22 cellular contexts compared by ENCODE assay signal in the genomic region with DNA sequence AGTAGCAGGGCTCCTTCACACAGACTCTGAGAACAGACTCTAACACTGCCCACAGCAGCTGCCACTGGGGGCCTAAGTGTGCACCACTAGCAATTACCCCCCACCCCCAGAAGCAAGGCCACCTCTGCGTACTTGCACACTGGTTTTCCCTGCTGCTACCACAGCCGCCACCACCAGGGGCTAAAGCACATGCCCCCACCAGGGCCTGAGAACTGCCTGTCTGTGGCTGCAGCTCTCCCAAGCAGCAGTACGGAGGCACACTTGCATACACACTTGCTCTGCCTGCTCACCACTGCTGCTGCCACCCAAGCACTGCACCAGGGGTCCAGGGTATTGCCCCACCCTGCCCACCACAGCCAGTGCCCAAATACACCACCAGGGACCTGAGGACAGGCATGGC.
"Had no signal": no experiment of that assay in that cellular context is flagged by ENCODE, and none has a peak within 500 bp of the region (broad histone marks: within the 10 kb centered on the region; RNA-seq: fewer than 3 reads in every experiment).

No MANE protein-coding gene starts in this region.

- H3K9me2 ChIP-seq: SK-N-SH had no signal

- H3K27ac ChIP-seq: breast epithelium, Peyer's patch, RWPE1, SJCRH30, VCaP had no signal

- H3K4me3 ChIP-seq: breast epithelium, Peyer's patch, SJCRH30 had no signal

- H3K4me2 ChIP-seq: SK-N-SH had no signal

- H3K27me3 ChIP-seq: Peyer's patch, SJCRH30 had no signal

- H3K27ac Mint-ChIP-seq: activated CD4-positive, alpha-beta T cell treated with anti-CD3 and anti-CD28 coated beads for 36 hours; activated CD8-positive, alpha-beta T cell treated with anti-CD3 and anti-CD28 coated beads for 36 hours; activated naive CD4-positive, alpha-beta T cell treated with anti-CD3 and anti-CD28 coated beads, Interleukin-2, amount 50 U/mL, for 24 hours had no signal

- H3K4me1 Mint-ChIP-seq: activated CD4-positive, alpha-beta T cell treated with anti-CD3 and anti-CD28 coated beads for 36 hours; activated naive CD4-positive, alpha-beta T cell treated with anti-CD3 and anti-CD28 coated beads, Interleukin-2, amount 50 U/mL, for 24 hours had no signal

- H3K9ac ChIP-seq: SK-N-SH had no signal

- H3K4me1 ChIP-seq: breast epithelium, Peyer's patch had no signal

- DNase-seq: activated CD4-positive, alpha-beta T cell treated with anti-CD3 and anti-CD28 coated beads for 36 hours; activated CD8-positive, alpha-beta memory T cell treated with anti-CD3 and anti-CD28 coated beads, Interleukin-2, amount 50 U/mL, for 4 hours; activated CD8-positive, alpha-beta T cell treated with anti-CD3 and anti-CD28 coated beads for 36 hours; activated T-cell treated with anti-CD3 and anti-CD28 coated beads, Interleukin-2, amount 50 U/mL, for 1 hour; aorta; caudate nucleus; NCI-H1048; NCI-H1417; NCI-H2029; NCI-H2107; NCI-H345; NCI-H510A; NCI-H526 treated with DMSO at 0.1 percent for 48 hours; Peyer's patch; Right ventricle myocardium superior; SJCRH30; SK-N-SH; T-helper 1 cell had no signal

- H3K9me3 ChIP-seq: Peyer's patch, SJCRH30, SK-N-SH had no signal

- ATAC-seq: activated CD4-positive, alpha-beta T cell treated with anti-CD3 and anti-CD28 coated beads for 36 hours; activated CD8-positive, alpha-beta T cell treated with anti-CD3 and anti-CD28 coated beads for 36 hours had no signal

- H3K4me3 Mint-ChIP-seq: activated CD4-positive, alpha-beta T cell treated with anti-CD3 and anti-CD28 coated beads for 36 hours; activated CD8-positive, alpha-beta T cell treated with anti-CD3 and anti-CD28 coated beads for 36 hours; activated naive CD4-positive, alpha-beta T cell treated with anti-CD3 and anti-CD28 coated beads, Interleukin-2, amount 50 U/mL, for 24 hours had no signal

- H3K36me3 ChIP-seq: breast epithelium, Peyer's patch had no signal

- H3K27me3 Mint-ChIP-seq: activated CD4-positive, alpha-beta T cell treated with anti-CD3 and anti-CD28 coated beads for 36 hours; activated CD8-positive, alpha-beta T cell treated with anti-CD3 and anti-CD28 coated beads for 36 hours; activated naive CD4-positive, alpha-beta T cell treated with anti-CD3 and anti-CD28 coated beads, Interleukin-2, amount 50 U/mL, for 24 hours had no signal
